In the genomic region with DNA sequence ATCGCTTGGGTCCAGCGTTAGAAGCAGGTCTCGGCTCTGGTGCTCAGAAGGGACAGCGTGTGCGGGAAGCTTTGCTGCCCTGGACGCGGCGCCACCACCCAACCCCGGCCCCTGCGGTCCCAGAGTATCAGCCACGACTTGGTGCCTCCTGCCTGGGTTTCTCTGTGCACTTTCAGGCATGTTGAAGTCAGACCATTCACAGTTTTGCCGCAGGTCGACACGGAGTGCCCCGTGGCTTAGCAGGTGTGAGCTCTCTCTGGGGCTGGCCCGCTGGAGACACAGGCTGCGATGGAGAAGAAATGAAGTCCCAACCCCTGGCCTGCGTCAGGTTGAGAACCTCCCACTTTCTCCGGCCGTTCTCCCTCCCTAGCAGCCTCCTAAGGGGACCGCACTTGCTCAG, we compare ENCODE assay signal across 16 cellular contexts.
DNase-seq lines count a peak whose midpoint lies in the region; FAIRE-seq and TF ChIP-seq lines count a peak whose summit lies in the region.
"Had no signal": no experiment of that assay in that cellular context is flagged by ENCODE, and none has a peak within 500 bp of the region (broad histone marks: within the 10 kb centered on the region; RNA-seq: fewer than 3 reads in every experiment).

No MANE protein-coding gene starts in this region.

- DNase-seq in GM13977 (ENCODE audit: low spot score) = peak; percentile 11
- peak; percentile 4 for DNase-seq in activated T-helper 2 cell treated with anti-CD3 and anti-CD28 coated beads, Interferon-gamma antibody, Interleukin-2, Interleukin-4, amounts not matched to agents 10 μg/mL and 5 μg/mL and 100 μg/mL, durations not matched to agents 14 hours and 24 hours and 36 hours (ENCODE audit: low spot score)
- DNase-seq in mesenteric fat pad (ENCODE audit: low spot score) = peak; percentile 82
- DNase-seq in stomach = peak; percentile 18
- DNase-seq in SIG-M5 treated with dmso at 0.1 percent for 504 hours (lab: John Stamatoyannopoulos, UW; ENCODE audit: unreplicated experiment) = no peak
- no peak for DNase-seq in D721Med (ENCODE audit: insufficient read length, low spot score)
- DNase-seq in HuH-7.5 (ENCODE audit: low spot score) = no peak
- DNase-seq: ACHN, AML-193, COR-L47, DMS153, MG63, NCI-H1105, NCI-H1694, NCI-H510A treated with DMSO at 0.1 percent for 48 hours had no signal

- H3K27me3 ChIP-seq in stomach = peaks cover 0 to 56% (median 0%) of the 10 kb centered on the region in 3 donors

- H3K9me3 Mint-ChIP-seq in activated T-helper 2 cell treated with anti-CD3 and anti-CD28 coated beads, Interferon-gamma antibody, Interleukin-2, Interleukin-4, amounts not matched to agents 10 μg/mL and 5 μg/mL and 100 μg/mL, durations not matched to agents 14 hours and 24 hours and 36 hours = no peaks in the 10 kb centered on the region

- no peaks in the 10 kb centered on the region for H3K27me3 Mint-ChIP-seq in activated T-helper 2 cell treated with anti-CD3 and anti-CD28 coated beads, Interferon-gamma antibody, Interleukin-2, Interleukin-4, amounts not matched to agents 10 μg/mL and 5 μg/mL and 100 μg/mL, durations not matched to agents 14 hours and 24 hours and 36 hours (ENCODE audit: low read depth)

- H3K4me1 Mint-ChIP-seq in activated T-helper 2 cell treated with anti-CD3 and anti-CD28 coated beads, Interferon-gamma antibody, Interleukin-2, Interleukin-4, amounts not matched to agents 10 μg/mL and 5 μg/mL and 100 μg/mL, durations not matched to agents 14 hours and 24 hours and 36 hours (ENCODE audit: low read depth) = no peaks in the 10 kb centered on the region

- no peak overlapping the region for H3K27ac ChIP-seq in stomach

- peaks cover 0 to 6% (median 3%) of the 10 kb centered on the region in 4 donors for H3K9me3 ChIP-seq in stomach
- H3K9me3 ChIP-seq: MG63 had no signal

- no peaks in the 10 kb centered on the region for H3K36me3 ChIP-seq in stomach
- H3K36me3 ChIP-seq: MG63 had no signal

- H3K36me3 Mint-ChIP-seq in activated T-helper 2 cell treated with anti-CD3 and anti-CD28 coated beads, Interferon-gamma antibody, Interleukin-2, Interleukin-4, amounts not matched to agents 10 μg/mL and 5 μg/mL and 100 μg/mL, durations not matched to agents 14 hours and 24 hours and 36 hours (ENCODE audit: low read depth) = no peaks in the 10 kb centered on the region

- no peak overlapping the region for H3K4me3 ChIP-seq in stomach
- H3K4me3 ChIP-seq: MG63 had no signal

- intact Hi-C loops in activated T-helper 2 cell treated with anti-CD3 and anti-CD28 coated beads, Interferon-gamma antibody, Interleukin-2, Interleukin-4, amounts not matched to agents 10 μg/mL and 5 μg/mL and 100 μg/mL, durations not matched to agents 14 hours and 24 hours and 36 hours (cut with micrococcal nuclease) = no loop called here
- intact Hi-C loops in stomach (cut with DNase I; ENCODE audit: low total_unique reads) = no loop called here

- TF ChIP-seq CTCF in GM13977 (IDR thresholded peaks at IDR 0.05; ENCODE audit: extremely low read depth, insufficient read depth, missing control alignments) (no peak), stomach (IDR thresholded peaks at IDR 0.05) (no peak), D721Med (IDR thresholded peaks at IDR 0.05; ENCODE audit: insufficient read depth, missing control alignments) (no peak)

- TF ChIP-seq EP300 in stomach (IDR thresholded peaks at IDR 0.05) = no peak

- H3K4me3 Mint-ChIP-seq in activated T-helper 2 cell treated with anti-CD3 and anti-CD28 coated beads, Interferon-gamma antibody, Interleukin-2, Interleukin-4, amounts not matched to agents 10 μg/mL and 5 μg/mL and 100 μg/mL, durations not matched to agents 14 hours and 24 hours and 36 hours (ENCODE audit: low read depth) = no peak overlapping the region

- H3K27ac Mint-ChIP-seq in activated T-helper 2 cell treated with anti-CD3 and anti-CD28 coated beads, Interferon-gamma antibody, Interleukin-2, Interleukin-4, amounts not matched to agents 10 μg/mL and 5 μg/mL and 100 μg/mL, durations not matched to agents 14 hours and 24 hours and 36 hours = no peak overlapping the region

- in situ Hi-C loops in GM13977 (cut with MboI; ENCODE audit: low pct_unique_long_range_greater_than_20kb, low sequenced_read_pairs, unreplicated experiment) = no loop called here

- no peak for TF ChIP-seq POLR2A in stomach (IDR thresholded peaks at IDR 0.05)

- 80 to 90% (median 85%) methylated on average over 5 to 21 of the region's 21 CpGs for WGBS in stomach, 5 donors

- no peak for FAIRE-seq in D721Med (lab: Jason Lieb, UNC)
- FAIRE-seq: HepG2 had no signal

- no peaks in the 10 kb centered on the region for H3K4me1 ChIP-seq in stomach

Comparison
In these comparisons a context has a peak if more than half of its experiments do, and no peak if none do; other contexts are left out.
1. DNase-seq: peak in GM13977 (single experiment), activated T-helper 2 cell treated with anti-CD3 and anti-CD28 coated beads, Interferon-gamma antibody, Interleukin-2, Interleukin-4, amounts not matched to agents 10 μg/mL and 5 μg/mL and 100 μg/mL, durations not matched to agents 14 hours and 24 hours and 36 hours (single experiment), mesenteric fat pad (single experiment) and stomach (single experiment); none in SIG-M5 treated with dmso at 0.1 percent for 504 hours (single experiment), D721Med (single experiment) and HuH-7.5 (single experiment).